Comparison of ENCODE assay signal across 1 cellular context in the genomic region with DNA sequence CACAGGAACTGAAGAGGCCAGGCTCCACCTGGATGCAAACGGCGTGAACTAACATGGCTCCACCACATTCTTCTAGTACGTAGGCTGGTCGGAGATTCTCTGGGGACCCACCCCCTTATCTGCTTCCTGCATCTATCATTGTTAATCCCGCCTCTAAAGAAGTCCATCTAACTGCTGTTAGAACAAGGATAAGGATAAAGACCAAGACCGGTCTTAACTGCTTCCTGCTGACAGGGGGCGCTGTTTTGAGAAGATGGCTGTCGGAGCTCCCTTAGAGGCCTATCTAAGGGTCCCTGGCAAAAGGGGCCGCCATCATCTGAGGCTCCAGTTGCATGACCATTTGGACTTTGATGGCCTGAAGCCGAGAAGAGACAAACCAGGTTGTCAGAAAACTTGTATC.
A peak's percentile ranks its signal among the peaks of the same experiment; 100 is the strongest.
TF ChIP-seq lines count a peak whose summit lies in the region.

No MANE protein-coding gene starts in this region.

TF ChIP-seq in HepG2, 621 proteins besides CTCF, POLR2A, EP300 and RAD21:
- no peak for TF ChIP-seq GABPA (IDR thresholded peaks at IDR 0.05; ENCODE audit: low read depth, low read length)
- TF ChIP-seq GABPA (CRISPR knock-in tag; IDR thresholded peaks at IDR 0.05; ENCODE audit: low read depth) = no peak
- TF ChIP-seq STAG1 (CRISPR knock-in tag; IDR thresholded peaks at IDR 0.05) = peak; percentile 47
- peak; percentile 21 for TF ChIP-seq YY1 (IDR thresholded peaks at IDR 0.05; ENCODE audit: insufficient read depth, insufficient replicate concordance, low read depth, low read length)
- TF ChIP-seq ZFX (CRISPR knock-in tag; IDR thresholded peaks at IDR 0.05; ENCODE audit: low read depth) = 0 out of 2 replicates have a peak, but pooled peaks have one; percentile 23
- TF ChIP-seq SMC3 (IDR thresholded peaks at IDR 0.05; ENCODE audit: low read length) = peak; percentile 68; the same call in 1 of the 2 replicates
